In genomic region chr1:171796592-171796991, GRCh38 we compare ENCODE assay signal across 18 cellular contexts. TPM values are rescaled to one million over a fixed set of nuclear protein-coding genes. Genes with fewer than 3 reads are reported as not detected.
DNase-seq lines count a peak whose midpoint lies in the region; ATAC-seq and TF ChIP-seq lines count a peak whose summit lies in the region.
"Had no signal": no experiment of that assay in that cellular context is flagged by ENCODE, and none has a peak within 500 bp of the region (broad histone marks: within the 10 kb centered on the region; RNA-seq: fewer than 3 reads in every experiment).

No MANE protein-coding gene starts in this region.

- no peaks in the 10 kb centered on the region for H3K36me3 ChIP-seq in testis (ENCODE audit: low read depth, missing control alignments)

- H3K9me3 Mint-ChIP-seq in activated CD4-positive, alpha-beta T cell treated with anti-CD3 and anti-CD28 coated beads for 36 hours (ENCODE audit: low read depth), result no peaks in the 10 kb centered on the region
- peaks cover 3% of the 10 kb centered on the region for H3K9me3 Mint-ChIP-seq in activated naive CD8-positive, alpha-beta T cell (ENCODE audit: low read depth)
- H3K9me3 Mint-ChIP-seq in activated naive CD8-positive, alpha-beta T cell treated with anti-CD3 and anti-CD28 coated beads for 36 hours, result no peaks in the 10 kb centered on the region
- H3K9me3 Mint-ChIP-seq in mesothelial cell of epicardium, result no peaks in the 10 kb centered on the region
- H3K9me3 Mint-ChIP-seq: CD14-positive monocyte; CD8-positive, alpha-beta T cell had no signal

- POLR2A ChIA-PET in activated CD4-positive, alpha-beta T cell treated with anti-CD3 and anti-CD28 coated beads for 36 hours (lab: Charles Lee), result no interaction called here

- peak overlapping the region; percentile 10 to 47 for H3K27ac ChIP-seq in testis
- H3K27ac ChIP-seq: 22Rv1, HL-60 had no signal

- H3K36me3 Mint-ChIP-seq in activated CD4-positive, alpha-beta T cell treated with anti-CD3 and anti-CD28 coated beads for 36 hours (ENCODE audit: low read depth), result peaks cover 56% of the 10 kb centered on the region
- H3K36me3 Mint-ChIP-seq in activated naive CD8-positive, alpha-beta T cell, result peaks cover 22% of the 10 kb centered on the region
- peaks cover 41% of the 10 kb centered on the region for H3K36me3 Mint-ChIP-seq in activated naive CD8-positive, alpha-beta T cell treated with anti-CD3 and anti-CD28 coated beads for 36 hours
- H3K36me3 Mint-ChIP-seq in mesothelial cell of epicardium, result peaks cover 29% of the 10 kb centered on the region

- ATAC-seq in activated CD4-positive, alpha-beta T cell treated with anti-CD3 and anti-CD28 coated beads for 36 hours, result no peak
- no peak for ATAC-seq in HG03175 (IDR thresholded peaks at IDR 0.05; ENCODE audit: unreplicated experiment)
- ATAC-seq: CD8-positive, alpha-beta T cell had no signal

- H3K4me3 ChIP-seq in testis, result no peak overlapping the region
- H3K4me3 ChIP-seq: HAP-1 had no signal

- CTCF ChIA-PET in activated CD4-positive, alpha-beta T cell treated with anti-CD3 and anti-CD28 coated beads for 36 hours (lab: Charles Lee), result interaction anchor here (11.9 kb wide), 1 partner anchor 189 kb away, joined by 184 read pairs; no protein-coding TSS in a partner anchor

- no peak for TF ChIP-seq POLR2A in testis (IDR thresholded peaks at IDR 0.05)

- intact Hi-C loops in activated CD4-positive, alpha-beta T cell treated with anti-CD3 and anti-CD28 coated beads for 36 hours (cut with DNase I, micrococcal nuclease), result no loop called here
- intact Hi-C loops in testis (cut with DNase I; ENCODE audit: low total_unique reads), result no loop called here

- H3K4me1 ChIP-seq in testis, result peaks cover 40% of the 10 kb centered on the region
- H3K4me1 ChIP-seq: HAP-1 had no signal

- WGBS in testis, 2 donors, result 54 to 65% methylated on average over 5 of the region's 5 CpGs

- peaks cover 25% of the 10 kb centered on the region for H3K4me1 Mint-ChIP-seq in activated CD4-positive, alpha-beta T cell treated with anti-CD3 and anti-CD28 coated beads for 36 hours
- peaks cover 24% of the 10 kb centered on the region for H3K4me1 Mint-ChIP-seq in activated naive CD8-positive, alpha-beta T cell (ENCODE audit: low read depth)
- H3K4me1 Mint-ChIP-seq in activated naive CD8-positive, alpha-beta T cell treated with anti-CD3 and anti-CD28 coated beads for 36 hours, result peaks cover 20% of the 10 kb centered on the region
- H3K4me1 Mint-ChIP-seq in mesothelial cell of epicardium, result peaks cover 38% of the 10 kb centered on the region

- no peaks in the 10 kb centered on the region for H3K9me3 ChIP-seq in testis
- H3K9me3 ChIP-seq: HAP-1 had no signal

- TF ChIP-seq CTCF in mesothelial cell of epicardium (IDR thresholded peaks at IDR 0.05; ENCODE audit: unreplicated experiment), result no peak
- TF ChIP-seq CTCF in testis (IDR thresholded peaks at IDR 0.05), result no peak

- H3K27ac Mint-ChIP-seq in activated CD4-positive, alpha-beta T cell treated with anti-CD3 and anti-CD28 coated beads for 36 hours, result peak overlapping the region; percentile 48
- H3K27ac Mint-ChIP-seq in activated naive CD8-positive, alpha-beta T cell, result peak overlapping the region; percentile 58
- H3K27ac Mint-ChIP-seq in activated naive CD8-positive, alpha-beta T cell treated with anti-CD3 and anti-CD28 coated beads for 36 hours, result no peak overlapping the region
- H3K27ac Mint-ChIP-seq in mesothelial cell of epicardium, result peak overlapping the region; percentile 62

- H3K27me3 ChIP-seq in testis, result no peaks in the 10 kb centered on the region

- no peak overlapping the region for H3K4me3 Mint-ChIP-seq in activated CD4-positive, alpha-beta T cell treated with anti-CD3 and anti-CD28 coated beads for 36 hours
- H3K4me3 Mint-ChIP-seq in activated naive CD8-positive, alpha-beta T cell, result no peak overlapping the region
- H3K4me3 Mint-ChIP-seq in activated naive CD8-positive, alpha-beta T cell treated with anti-CD3 and anti-CD28 coated beads for 36 hours, result no peak overlapping the region
- no peak overlapping the region for H3K4me3 Mint-ChIP-seq in mesothelial cell of epicardium
- H3K4me3 Mint-ChIP-seq: CD14-positive monocyte; CD8-positive, alpha-beta T cell had no signal

- no peak for DNase-seq in activated CD4-positive, alpha-beta T cell treated with anti-CD3 and anti-CD28 coated beads for 36 hours
- no peak for DNase-seq in activated CD4-positive, alpha-beta T cell treated with anti-CD3 and anti-CD28 coated beads, Interleukin-2, amount 50 U/mL, for 48 hours
- DNase-seq in activated naive CD8-positive, alpha-beta T cell treated with anti-CD3 and anti-CD28 coated beads for 36 hours, result no peak
- DNase-seq in mesothelial cell of epicardium (ENCODE audit: low spot score in 2 of 2, unreplicated experiment in 2 of 2) (no peak), testis (no peak), SHP77 treated with DMSO at 0.1 percent for 48 hours (lab: John Stamatoyannopoulos, UW) (no peak)
- DNase-seq: CD8-positive, alpha-beta T cell; COR-L47; DMS153; DMS79 treated with DMSO at 0.1 percent for 48 hours; EL; GOT3 had no signal

- H3K27me3 Mint-ChIP-seq in activated CD4-positive, alpha-beta T cell treated with anti-CD3 and anti-CD28 coated beads for 36 hours, result no peaks in the 10 kb centered on the region
- H3K27me3 Mint-ChIP-seq in activated naive CD8-positive, alpha-beta T cell, result no peaks in the 10 kb centered on the region
- no peaks in the 10 kb centered on the region for H3K27me3 Mint-ChIP-seq in activated naive CD8-positive, alpha-beta T cell treated with anti-CD3 and anti-CD28 coated beads for 36 hours
- no peaks in the 10 kb centered on the region for H3K27me3 Mint-ChIP-seq in mesothelial cell of epicardium (ENCODE audit: low read depth)

RNA-seq across cellular contexts. Expression of gene METTL13, which starts 15.1 kb away (rescaled TPM):
- 10 to 100 TPM; 41.1 to 52.9 TPM for total RNA-seq in activated CD4-positive, alpha-beta T cell treated with anti-CD3 and anti-CD28 coated beads for 36 hours
- 10 to 100 TPM; 59.3 to 60.0 TPM for total RNA-seq in activated naive CD8-positive, alpha-beta T cell treated with anti-CD3 and anti-CD28 coated beads for 36 hours
- 27.4 to 32.5 TPM (median 30.2 TPM) in 3 replicates for total RNA-seq in mesothelial cell of epicardium
- total RNA-seq in testis, result 10 to 100 TPM; 47.5 to 50.3 TPM
- 47.2 TPM for polyA plus RNA-seq in testis (ENCODE audit: insufficient read depth, low read depth, low replicate concordance)

RNA-seq across cellular contexts. Expression of gene DNM3, which starts 44.7 kb away (rescaled TPM):
- 1 to 10 TPM; 1.1 to 1.4 TPM for total RNA-seq in activated CD4-positive, alpha-beta T cell treated with anti-CD3 and anti-CD28 coated beads for 36 hours
- total RNA-seq in activated naive CD8-positive, alpha-beta T cell treated with anti-CD3 and anti-CD28 coated beads for 36 hours, result under 1 TPM; 0.34 to 0.35 TPM
- total RNA-seq in mesothelial cell of epicardium (4.7 to 5.0 TPM (median 4.9 TPM) in 3 replicates), testis (10 to 100 TPM in 1 of 2 donors, 1 to 10 TPM in 1; 8.4 to 10.2 TPM)
- 4.9 TPM for polyA plus RNA-seq in testis (ENCODE audit: insufficient read depth, low read depth, low replicate concordance)
- polyA plus RNA-seq: CD14-positive monocyte had no signal

RNA-seq across cellular contexts. Expression of gene VAMP4, which starts 54.7 kb away (rescaled TPM):
- total RNA-seq in activated CD4-positive, alpha-beta T cell treated with anti-CD3 and anti-CD28 coated beads for 36 hours, result 10 to 100 TPM in 1 of 2 experiments, 1 to 10 TPM in 1; 9.7 to 11.6 TPM
- 1 to 10 TPM; 4.8 to 5.1 TPM for total RNA-seq in activated naive CD8-positive, alpha-beta T cell treated with anti-CD3 and anti-CD28 coated beads for 36 hours
- total RNA-seq in mesothelial cell of epicardium (8.1 to 8.5 TPM (median 8.4 TPM) in 3 replicates), testis (10 to 100 TPM; 22.6 to 23.7 TPM)
- 28.6 TPM for polyA plus RNA-seq in testis (ENCODE audit: insufficient read depth, low read depth, low replicate concordance)
